In genomic region chr10:49144021-49144720, GRCh38 we compare ENCODE assay signal across 33 cellular contexts. TPM values are rescaled to one million over a fixed set of nuclear protein-coding genes. Genes with fewer than 3 reads are reported as not detected.
DNase-seq lines count a peak whose midpoint lies in the region; ATAC-seq and TF ChIP-seq lines count a peak whose summit lies in the region.
"Had no signal": no experiment of that assay in that cellular context is flagged by ENCODE, and none has a peak within 500 bp of the region (broad histone marks: within the 10 kb centered on the region; RNA-seq: fewer than 3 reads in every experiment).

No MANE protein-coding gene starts in this region.

- H3K18ac ChIP-seq in mesenchymal stem cell (ENCODE audit: low read depth in 1 of 2, low read length in 2 of 2), result no peak overlapping the region

- no peak overlapping the region for H3K4me3 Mint-ChIP-seq in GM23338
- H3K4me3 Mint-ChIP-seq: activated CD4-positive, alpha-beta memory T cell treated with anti-CD3 and anti-CD28 coated beads, Interleukin-2, amount 10 ng/mL, durations not matched to agents 7 days and 5 days; CD4-positive, CD25-positive, alpha-beta regulatory T cell; natural killer cell treated with Interleukin-12 subunit alpha and Interleukin-12 subunit beta and Interleukin-15 and Interleukin-18, amount 100 ng/mL, for 72 hours; stimulated activated effector memory CD8-positive, alpha-beta T cell treated with anti-CD3 and anti-CD28 coated beads, Interleukin-12 subunit alpha, Interleukin-12 subunit beta, amount 100 ng/mL, for 72 hours had no signal

- no peak overlapping the region for H3K4me2 ChIP-seq in GM23338
- H3K4me2 ChIP-seq in mesenchymal stem cell (ENCODE audit: low read length, poor library complexity, severe bottlenecking), result no peak overlapping the region

- no peak for ATAC-seq in GM23338
- ATAC-seq in HG02852 (IDR thresholded peaks at IDR 0.05; ENCODE audit: unreplicated experiment), result no peak
- ATAC-seq: activated CD4-positive, CD25-positive, alpha-beta regulatory T cell treated with anti-CD3 and anti-CD28 coated beads, Interleukin-2, amount 50 U/mL, for 24 hours; gastrocnemius medialis; natural killer cell treated with Interleukin-12 subunit alpha and Interleukin-12 subunit beta and Interleukin-15 and Interleukin-18, amount 100 ng/mL, for 72 hours; stimulated activated effector memory CD8-positive, alpha-beta T cell treated with anti-CD3 and anti-CD28 coated beads, Interleukin-12 subunit alpha, Interleukin-12 subunit beta, amount 100 ng/mL, for 72 hours had no signal

- no peak overlapping the region for H2BK12ac ChIP-seq in mesenchymal stem cell (ENCODE audit: low read length in 2 of 2)

- 69% methylated on average over 2 of the region's 3 CpGs for WGBS in mesenchymal stem cell

- no peak for TF ChIP-seq CTCF in GM23338 (conservative IDR thresholded peaks at IDR 0.05; ENCODE audit: low read depth in 2 of 2)

- H3K9me3 ChIP-seq in adipocyte (ENCODE audit: control insufficient read depth, low read length) (peaks cover 11% of the 10 kb centered on the region), mesenchymal stem cell (ENCODE audit: control insufficient read depth, low read length) (peaks cover 3% of the 10 kb centered on the region)
- H3K9me3 ChIP-seq: gastrocnemius medialis, uterus had no signal

- H3K36me3 ChIP-seq in GM23338 (ENCODE audit: insufficient read depth) (no peaks in the 10 kb centered on the region; the same call in 1 of the 2 replicates), adipocyte (ENCODE audit: control insufficient read depth, insufficient read depth, low read length, severe bottlenecking) (no peaks in the 10 kb centered on the region), mesenchymal stem cell (ENCODE audit: control insufficient read depth in 1 of 2, insufficient read depth in 2 of 2, low read depth in 1 of 2, low read length in 2 of 2) (no peaks in the 10 kb centered on the region)
- H3K36me3 ChIP-seq: brain microvascular endothelial cell, gastrocnemius medialis, right atrium auricular region, spleen, uterus had no signal

- no peak overlapping the region for H3K27ac ChIP-seq in GM23338 (ENCODE audit: low read depth)
- no peak overlapping the region for H3K27ac ChIP-seq in mesenchymal stem cell (ENCODE audit: low read length, poor library complexity, severe bottlenecking)
- H3K27ac ChIP-seq: brain microvascular endothelial cell, gastrocnemius medialis, parathyroid adenoma, right atrium auricular region, spleen, uterus had no signal

- H4K20me1 ChIP-seq in GM23338 (replicated peaks; ENCODE audit: insufficient read depth), result no peaks in the 10 kb centered on the region

- H3K9me3 Mint-ChIP-seq in GM23338, result peaks cover 16% of the 10 kb centered on the region

- H3K14ac ChIP-seq in mesenchymal stem cell (ENCODE audit: low read length in 2 of 2), result no peak overlapping the region

- no peaks in the 10 kb centered on the region for H3K79me1 ChIP-seq in mesenchymal stem cell (replicated peaks; ENCODE audit: low read length, poor library complexity, severe bottlenecking)

- no peaks in the 10 kb centered on the region for H3F3A ChIP-seq in GM23338 (replicated peaks; ENCODE audit: low read depth)

- H3K27me3 ChIP-seq in GM23338 (ENCODE audit: insufficient read depth), result no peaks in the 10 kb centered on the region
- H3K27me3 ChIP-seq in adipocyte (replicated peaks; ENCODE audit: control insufficient read depth, insufficient read depth, low read length), result no peaks in the 10 kb centered on the region
- no peaks in the 10 kb centered on the region for H3K27me3 ChIP-seq in mesenchymal stem cell (ENCODE audit: control insufficient read depth in 1 of 2, insufficient read depth in 1 of 2, low read length in 2 of 2)
- H3K27me3 ChIP-seq: brain microvascular endothelial cell, gastrocnemius medialis, right atrium auricular region, uterus had no signal

- H3K9me2 ChIP-seq in GM23338 (ENCODE audit: insufficient read depth), result no peaks in the 10 kb centered on the region; the same call in 1 of the 2 replicates

- no peak overlapping the region for H2BK15ac ChIP-seq in mesenchymal stem cell (ENCODE audit: low read depth, poor library complexity, severe bottlenecking)

- H3K4me3 ChIP-seq in GM23338, result no peak overlapping the region
- H3K4me3 ChIP-seq in adipocyte (ENCODE audit: low read length), result no peak overlapping the region
- H3K4me3 ChIP-seq in mesenchymal stem cell (ENCODE audit: insufficient read depth in 1 of 2, low read depth in 1 of 2, low read length in 2 of 2), result no peak overlapping the region
- H3K4me3 ChIP-seq: gastrocnemius medialis, right atrium auricular region, spleen, uterus had no signal

- no peaks in the 10 kb centered on the region for H3K27me3 Mint-ChIP-seq in GM23338 (ENCODE audit: insufficient read depth, low read depth, poor library complexity)

- peaks cover 7% of the 10 kb centered on the region; the same call in 2 of the 3 replicates for H3K36me3 Mint-ChIP-seq in GM23338 (ENCODE audit: low read depth)
- H3K36me3 Mint-ChIP-seq: CD4-positive, CD25-positive, alpha-beta regulatory T cell; stimulated activated effector memory CD8-positive, alpha-beta T cell treated with anti-CD3 and anti-CD28 coated beads, Interleukin-12 subunit alpha, Interleukin-12 subunit beta, amount 100 ng/mL, for 72 hours had no signal

- H4K91ac ChIP-seq in mesenchymal stem cell (ENCODE audit: low read length), result no peak overlapping the region

- DNase-seq in AG08396 (ENCODE audit: low spot score), result peak; percentile 39
- DNase-seq in GM23338 (ENCODE audit: low spot score), result no peak
- DNase-seq in adipocyte (ENCODE audit: low read depth), result peak; percentile 65
- peak; percentile 63 for DNase-seq in mesenchymal stem cell
- no peak for DNase-seq in GOT3 (lab: John Stamatoyannopoulos, UW)
- DNase-seq in HuH-7 (ENCODE audit: low spot score), result no peak
- DNase-seq in NCI-H2029 treated with DMSO at 0.1 percent for 48 hours (lab: John Stamatoyannopoulos, UW), result no peak
- DNase-seq: activated CD4-positive, alpha-beta memory T cell treated with anti-CD3 and anti-CD28 coated beads, Interleukin-2, amount 10 ng/mL, durations not matched to agents 7 days and 5 days; activated T-cell treated with anti-CD3 and anti-CD28 coated beads, Interleukin-2, amount 50 U/mL, for 1 hour; brain microvascular endothelial cell; CD4-positive, CD25-positive, alpha-beta regulatory T cell; effector CD4-positive, alpha-beta T cell; erythroblast; gastrocnemius medialis; hippocampal formation; KG1; MM.1S; NCI-H146; NCI-H2171 treated with DMSO at 0.1 percent for 48 hours; spleen; stimulated activated CD4-positive, alpha-beta T cell treated with anti-CD3 and anti-CD28 coated beads, Interleukin-2, amount 100 ng/mL, for 48 hours; SW 1271; uterus had no signal

- peak overlapping the region; percentile 90 for H3K27ac Mint-ChIP-seq in GM23338
- H3K27ac Mint-ChIP-seq: activated CD4-positive, alpha-beta memory T cell treated with anti-CD3 and anti-CD28 coated beads, Interleukin-2, amount 10 ng/mL, durations not matched to agents 7 days and 5 days; CD4-positive, CD25-positive, alpha-beta regulatory T cell; natural killer cell treated with Interleukin-12 subunit alpha and Interleukin-12 subunit beta and Interleukin-15 and Interleukin-18, amount 100 ng/mL, for 72 hours; stimulated activated effector memory CD8-positive, alpha-beta T cell treated with anti-CD3 and anti-CD28 coated beads, Interleukin-12 subunit alpha, Interleukin-12 subunit beta, amount 100 ng/mL, for 72 hours had no signal

- H3K9ac ChIP-seq in adipocyte (ENCODE audit: low read length) (no peak overlapping the region), mesenchymal stem cell (ENCODE audit: low read length) (no peak overlapping the region)
- H3K9ac ChIP-seq: parathyroid adenoma had no signal

- H2AFZ ChIP-seq in GM23338 (0 out of 2 replicates have a peak overlapping the region, but pooled peaks have one; percentile 28), mesenchymal stem cell (ENCODE audit: low read depth, low read length) (no peak overlapping the region)
- H2AFZ ChIP-seq: parathyroid adenoma had no signal

- H4K8ac ChIP-seq in mesenchymal stem cell (ENCODE audit: low read length), result no peak overlapping the region

- no peak overlapping the region for H3K23ac ChIP-seq in mesenchymal stem cell (ENCODE audit: low read length in 2 of 2)

- peaks cover 25% of the 10 kb centered on the region for H3K4me1 Mint-ChIP-seq in GM23338
- H3K4me1 Mint-ChIP-seq: activated CD4-positive, alpha-beta memory T cell treated with anti-CD3 and anti-CD28 coated beads, Interleukin-2, amount 10 ng/mL, durations not matched to agents 7 days and 5 days had no signal

- no peak overlapping the region for H3K4ac ChIP-seq in mesenchymal stem cell (ENCODE audit: low read depth in 1 of 2, low read length in 2 of 2)

- H2AK5ac ChIP-seq in mesenchymal stem cell (ENCODE audit: low read length, severe bottlenecking), result no peak overlapping the region

- no peak overlapping the region for H2BK5ac ChIP-seq in mesenchymal stem cell (ENCODE audit: low read depth, low read length, poor library complexity, severe bottlenecking)

- no peak overlapping the region for H2BK120ac ChIP-seq in mesenchymal stem cell (ENCODE audit: low read depth, low read length)

- peaks cover 11% of the 10 kb centered on the region for H3K4me1 ChIP-seq in GM23338 (ENCODE audit: insufficient read depth)
- H3K4me1 ChIP-seq in adipocyte (ENCODE audit: control insufficient read depth, insufficient read depth, low read length), result peaks cover 24% of the 10 kb centered on the region
- H3K4me1 ChIP-seq in mesenchymal stem cell (ENCODE audit: control insufficient read depth, insufficient read depth, low read depth, low read length), result peaks cover 9% of the 10 kb centered on the region
- H3K4me1 ChIP-seq: gastrocnemius medialis, parathyroid adenoma, spleen, uterus had no signal

- H3K79me2 ChIP-seq in GM23338 (replicated peaks; ENCODE audit: insufficient read depth), result no peaks in the 10 kb centered on the region
- H3K79me2 ChIP-seq: parathyroid adenoma had no signal

TF ChIP-seq in GM23338, 12 proteins besides CTCF, POLR2A, EP300 and RAD21 (continues in another document):
- no peak for TF ChIP-seq POLR2AphosphoS5 (IDR thresholded peaks at IDR 0.05; ENCODE audit: low read depth)

RNA-seq across cellular contexts. Expression of gene FAM170B, which starts 10.3 kb away (rescaled TPM):
- not detected in 2 replicates for total RNA-seq in GM23338 (2014; rRNA removed; shearing (Covaris generic))
- polyA plus RNA-seq in GM23338 (2016; fragmentation: Nextera tagmentation; extraction: Ambion mirVana), result not detected in 2 replicates
- polyA plus RNA-seq in mesenchymal stem cell (2013, experiment 1 of 2), result not detected
- not detected for polyA plus RNA-seq in mesenchymal stem cell (2013, experiment 2 of 2)
- total RNA-seq: CD4-positive, CD25-positive, alpha-beta regulatory T cell; chondrocyte; gastrocnemius medialis; HT-29; liver; right atrium auricular region; spleen; uterus had no signal
- polyA plus RNA-seq: adipose tissue; CD4-positive, CD25-positive, alpha-beta regulatory T cell; liver had no signal

RNA-seq across cellular contexts. Expression of gene VSTM4, which starts 28.8 kb away (rescaled TPM):
- total RNA-seq in GM23338 (2014; rRNA removed; shearing (Covaris generic)), result 0.23 and 0.66 TPM in 2 replicates
- polyA plus RNA-seq in GM23338 (2016; fragmentation: Nextera tagmentation; extraction: Ambion mirVana), result 0.21 and 0.56 TPM in 2 replicates
- 1.1 TPM for polyA plus RNA-seq in mesenchymal stem cell (2013, experiment 1 of 2)
- 1.2 TPM for polyA plus RNA-seq in mesenchymal stem cell (2013, experiment 2 of 2)
- total RNA-seq: CD4-positive, CD25-positive, alpha-beta regulatory T cell; HT-29 had no signal

RNA-seq across cellular contexts. Expression of gene TMEM273, which starts 44.0 kb away (rescaled TPM):
- total RNA-seq in GM23338 (2014; rRNA removed; shearing (Covaris generic)), result not detected in 2 replicates
- not detected in 2 replicates for polyA plus RNA-seq in GM23338 (2016; fragmentation: Nextera tagmentation; extraction: Ambion mirVana)
- not detected for polyA plus RNA-seq in mesenchymal stem cell (2013, experiment 1 of 2)
- polyA plus RNA-seq in mesenchymal stem cell (2013, experiment 2 of 2), result not detected
- total RNA-seq: chondrocyte, HT-29 had no signal

Comparison
In these comparisons a context has a peak if more than half of its experiments do, and no peak if none do; other contexts are left out.
1. DNase-seq: peak in AG08396 (single experiment), adipocyte (single experiment) and mesenchymal stem cell (single experiment); none in GM23338 (single experiment), GOT3 (single experiment), HuH-7 (single experiment) and NCI-H2029 treated with DMSO at 0.1 percent for 48 hours (single experiment).